ENCODE assay signal across 11 cellular contexts in the genomic region with DNA sequence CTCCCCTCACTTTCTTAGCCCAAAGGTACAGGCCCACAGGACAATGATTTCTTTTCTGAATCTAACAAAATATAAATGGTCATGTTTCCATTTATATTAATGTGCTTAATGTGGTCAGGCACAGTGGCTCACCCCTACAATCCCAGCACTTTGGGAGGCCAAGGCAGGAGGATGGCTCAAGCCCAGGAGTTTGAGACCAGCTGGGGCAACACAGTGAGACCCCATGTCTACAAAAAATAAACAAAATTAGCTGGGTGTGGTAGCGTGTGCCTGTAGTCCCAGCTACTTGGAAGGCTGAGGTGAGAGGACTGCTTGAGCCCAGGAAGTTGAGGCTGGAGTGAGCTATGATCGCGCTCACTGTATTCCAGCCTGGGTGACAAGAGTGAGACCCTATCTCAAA.
A peak's percentile ranks its signal among the peaks of the same experiment; 100 is the strongest.
DNase-seq lines count a peak whose midpoint lies in the region; ATAC-seq and TF ChIP-seq lines count a peak whose summit lies in the region.
"Had no signal": no experiment of that assay in that cellular context is flagged by ENCODE, and none has a peak within 500 bp of the region (broad histone marks: within the 10 kb centered on the region; RNA-seq: fewer than 3 reads in every experiment).

No MANE protein-coding gene starts in this region.

- H3K9me3 ChIP-seq in mammary epithelial cell (replicated peaks; ENCODE audit: insufficient read depth, low read length) (no peaks in the 10 kb centered on the region), colonic mucosa (no peaks in the 10 kb centered on the region), parathyroid adenoma (ENCODE audit: control insufficient read depth, low read length) (no peaks in the 10 kb centered on the region), upper lobe of right lung (no peaks in the 10 kb centered on the region)
- H3K9me3 ChIP-seq: HAP-1 had no signal

- CTCF ChIA-PET in MCF 10A (lab: Yijun Ruan, JAX) = interaction anchor here (0.5 to 2.9 kb wide), 3 partner anchors 13 to 146 kb away, joined by 3 to 19 read pairs (median 3); partner anchors contain the start of gene ARMC12
- CTCF ChIA-PET in mammary epithelial cell (lab: Charles Lee; ENCODE audit: low non-redundant PET) = no interaction called here

- H2AFZ ChIP-seq in mammary epithelial cell (ENCODE audit: low read depth, low read length) (no peak overlapping the region), parathyroid adenoma (no peak overlapping the region)

- H3K27me3 Mint-ChIP-seq in MCF 10A (ENCODE audit: insufficient read depth, unreplicated experiment) = no peaks in the 10 kb centered on the region

- no peaks in the 10 kb centered on the region for H3K27me3 ChIP-seq in mammary epithelial cell (ENCODE audit: insufficient read depth, low read length)
- no peaks in the 10 kb centered on the region for H3K27me3 ChIP-seq in colonic mucosa
- no peaks in the 10 kb centered on the region for H3K27me3 ChIP-seq in parathyroid adenoma (ENCODE audit: control insufficient read depth, insufficient read depth, low read length)
- no peaks in the 10 kb centered on the region for H3K27me3 ChIP-seq in upper lobe of right lung

- H3K79me2 ChIP-seq in mammary epithelial cell (ENCODE audit: insufficient read depth, low read length) (peaks cover 48% of the 10 kb centered on the region), parathyroid adenoma (peaks cover 3% of the 10 kb centered on the region)

- TF ChIP-seq CTCF in MCF 10A (IDR thresholded peaks at IDR 0.05; ENCODE audit: unreplicated experiment) (no peak), mammary epithelial cell (conservative IDR thresholded peaks at IDR 0.05 in 1 of 2, IDR thresholded peaks at IDR 0.05 in 1 of 2; ENCODE audit: extremely low read depth in 1 of 2, insufficient read depth in 1 of 2, low read depth in 1 of 2, low read length in 2 of 2) (no peak), colonic mucosa (IDR thresholded peaks at IDR 0.05) (no peak), parathyroid adenoma (IDR thresholded peaks at IDR 0.05) (no peak), upper lobe of right lung (IDR thresholded peaks at IDR 0.05) (no peak)

- intact Hi-C loops in MCF 10A (cut with micrococcal nuclease) = loop anchor here (10.0 kb wide), 1 partner anchor 295 kb away; the partner anchor contains the start of gene DEF6
- intact Hi-C loops in mammary epithelial cell (cut with micrococcal nuclease) = no loop called here
- intact Hi-C loops in colonic mucosa (cut with DNase I) = no loop called here
- intact Hi-C loops in upper lobe of right lung (cut with DNase I) = loop anchor here (10.0 kb wide), 1 partner anchor 85 kb away; no protein-coding TSS in a partner anchor

- ATAC-seq in upper lobe of right lung (no peak), GM18498 (IDR thresholded peaks at IDR 0.05; ENCODE audit: unreplicated experiment) (no peak)
- ATAC-seq: esophagus mucosa had no signal

- H3K36me3 ChIP-seq in mammary epithelial cell (ENCODE audit: insufficient read depth, low read length) = peaks cover 35% of the 10 kb centered on the region
- H3K36me3 ChIP-seq in colonic mucosa = no peaks in the 10 kb centered on the region
- H3K36me3 ChIP-seq in parathyroid adenoma (ENCODE audit: control insufficient read depth, insufficient read depth, low read length) = no peaks in the 10 kb centered on the region
- peaks cover 86% of the 10 kb centered on the region for H3K36me3 ChIP-seq in upper lobe of right lung

- H3K27ac Mint-ChIP-seq in MCF 10A (ENCODE audit: low read depth, unreplicated experiment) = peak overlapping the region; percentile 79

- H3K4me1 ChIP-seq in mammary epithelial cell (ENCODE audit: insufficient read depth, low read length) = peaks cover 29% of the 10 kb centered on the region
- no peaks in the 10 kb centered on the region for H3K4me1 ChIP-seq in colonic mucosa
- H3K4me1 ChIP-seq in parathyroid adenoma = peaks cover 5% of the 10 kb centered on the region
- peaks cover 60% of the 10 kb centered on the region for H3K4me1 ChIP-seq in upper lobe of right lung
- H3K4me1 ChIP-seq: HAP-1 had no signal

- no peak overlapping the region for H3K9ac ChIP-seq in mammary epithelial cell (ENCODE audit: insufficient read depth, low read length)
- H3K9ac ChIP-seq in colonic mucosa (ENCODE audit: low read depth in 2 of 2, low read length in 2 of 2) = no peak overlapping the region
- no peak overlapping the region for H3K9ac ChIP-seq in parathyroid adenoma

- POLR2A ChIA-PET in MCF 10A (lab: Yijun Ruan, JAX) = interaction anchor here (0.6 to 7.5 kb wide), 11 partner anchors 10 to 143 kb away, joined by 3 to 169 read pairs (median 8); no protein-coding TSS in a partner anchor

- peaks cover 100% of the 10 kb centered on the region for H3K36me3 Mint-ChIP-seq in MCF 10A (ENCODE audit: insufficient read depth, unreplicated experiment)

- H4K20me1 ChIP-seq in mammary epithelial cell (ENCODE audit: insufficient read depth, low read length) = no peaks in the 10 kb centered on the region

- peaks cover 38% of the 10 kb centered on the region for H3K4me1 Mint-ChIP-seq in MCF 10A (ENCODE audit: insufficient read depth, unreplicated experiment)

- in situ Hi-C loops in mammary epithelial cell (cut with MboI; ENCODE audit: low sequenced_read_pairs in 2 of 2) = loop anchor here in 1 of 2 donors (5.0 kb wide), 1 partner anchor 147 kb away; the partner anchor contains the start of gene ARMC12

- no peak overlapping the region for H3K4me2 ChIP-seq in mammary epithelial cell (ENCODE audit: insufficient read depth, low read depth, low read length)
- no peak overlapping the region for H3K4me2 ChIP-seq in parathyroid adenoma (ENCODE audit: low read length)

- H3K4me3 ChIP-seq in mammary epithelial cell (replicated peaks in 1 of 3; ENCODE audit: insufficient read depth in 1 of 3, low read depth in 2 of 3, low read length in 3 of 3) (no peak overlapping the region), colonic mucosa (no peak overlapping the region), parathyroid adenoma (ENCODE audit: low read depth, low read length) (no peak overlapping the region), upper lobe of right lung (no peak overlapping the region)
- H3K4me3 ChIP-seq: HAP-1 had no signal

- no peaks in the 10 kb centered on the region for H3K9me3 Mint-ChIP-seq in MCF 10A (ENCODE audit: unreplicated experiment)

- dilution Hi-C loops in mammary epithelial cell (cut with HindIII; ENCODE audit: low sequenced_read_pairs) = no loop called here

- H3K4me3 Mint-ChIP-seq in MCF 10A (ENCODE audit: unreplicated experiment) = peak overlapping the region; percentile 28

- H3K27ac ChIP-seq in mammary epithelial cell (ENCODE audit: insufficient read depth, low read depth, low read length) (no peak overlapping the region), colonic mucosa (no peak overlapping the region), parathyroid adenoma (peak overlapping the region; percentile 49), upper lobe of right lung (peak overlapping the region; percentile 81)

- DNase-seq in MCF 10A (ENCODE audit: unreplicated experiment) (no peak), mammary epithelial cell (no peak), colonic mucosa (peak; percentile 2), upper lobe of right lung (no peak), NCI-H748 treated with DMSO at 0.1 percent for 48 hours (lab: John Stamatoyannopoulos, UW) (no peak), NCI-H1092 (lab: John Stamatoyannopoulos, UW) (no peak)
- DNase-seq: NCI-H1105 had no signal

- WGBS in mammary epithelial cell (ENCODE audit: low coverage, missing lambda C conversion rate) = 100% methylated on average over 3 of the region's 3 CpGs

- no TSS peak for BruUV-seq in MCF 10A (replicated peaks; lab: Mats Ljungman, UMichigan)
- no TSS peak for BruUV-seq in mammary epithelial cell (replicated peaks; lab: Mats Ljungman, UMichigan)

Comparison
In these comparisons a context has a peak if more than half of its experiments do, and no peak if none do; other contexts are left out.
1. intact Hi-C loops: an anchor here in MCF 10A (10.0 kb wide) and upper lobe of right lung (10.0 kb wide); none called in mammary epithelial cell and colonic mucosa.
2. H3K27ac ChIP-seq: peak in parathyroid adenoma (single experiment) and upper lobe of right lung (single experiment); none in mammary epithelial cell (single experiment) and colonic mucosa (single experiment).